Comparison of ENCODE assay signal across 8 cellular contexts in the genomic region with DNA sequence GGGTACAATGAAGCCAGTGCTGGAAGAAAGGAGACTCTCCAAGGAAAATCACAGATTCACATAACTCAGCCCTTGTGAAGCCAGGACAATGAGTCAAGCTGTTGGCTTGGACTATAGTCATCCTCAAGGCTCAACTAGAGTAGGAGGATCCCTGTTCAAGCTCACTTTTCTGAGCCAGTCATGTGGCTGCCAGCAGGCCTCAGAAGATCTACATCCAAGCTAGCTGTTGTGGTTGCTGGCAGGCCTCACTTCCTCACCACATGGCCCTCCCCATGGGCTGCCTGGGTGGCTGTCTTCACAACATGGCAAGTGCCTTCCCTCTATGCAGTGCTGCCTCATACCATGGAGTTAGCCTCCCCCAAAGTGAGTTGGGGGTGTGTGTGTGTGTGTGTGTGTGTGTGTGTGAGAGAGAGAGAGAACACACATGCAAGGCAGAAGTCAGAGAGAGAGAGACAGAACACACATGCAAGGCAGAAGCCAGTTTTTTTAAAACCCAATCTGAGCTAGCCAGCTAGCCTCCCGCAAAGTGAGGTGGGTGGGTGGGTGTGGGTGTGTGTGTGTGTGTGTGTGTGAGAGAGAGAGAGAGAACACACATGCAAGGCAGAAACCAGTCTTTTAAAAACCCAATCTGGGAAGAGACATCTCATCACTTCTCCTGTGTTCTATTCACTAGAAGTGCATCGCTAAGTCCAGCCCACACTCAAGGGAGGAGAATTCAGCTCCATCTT. TPM values are rescaled to one million over a fixed set of nuclear protein-coding genes. Genes with fewer than 3 reads are reported as not detected.
A peak's percentile ranks its signal among the peaks of the same experiment; 100 is the strongest.
DNase-seq lines count a peak whose midpoint lies in the region; ATAC-seq and TF ChIP-seq lines count a peak whose summit lies in the region.

No MANE protein-coding gene starts in this region.

- H3K4me3 ChIP-seq in BLaER1 treated with 17β-estradiol and CSF1 and Interleukin-3, amounts not matched to agents 10 nM and 100 nM, result no peak overlapping the region
- no peak overlapping the region for H3K4me3 ChIP-seq in breast epithelium

- H3K27me3 ChIP-seq in BLaER1 treated with 17β-estradiol and CSF1 and Interleukin-3, amounts not matched to agents 10 nM and 100 nM, result no peaks in the 10 kb centered on the region
- H3K27me3 ChIP-seq in breast epithelium, result no peaks in the 10 kb centered on the region

- no peaks in the 10 kb centered on the region for H4K20me1 ChIP-seq in BLaER1 treated with 17β-estradiol and CSF1 and Interleukin-3, amounts not matched to agents 10 nM and 100 nM

- in situ Hi-C loops in KBM-7 (cut with MboI; ENCODE audit: low pct_unique_long_range_greater_than_20kb, low sequenced_read_pairs), result no loop called here

- H3K9ac ChIP-seq in BLaER1 treated with 17β-estradiol and CSF1 and Interleukin-3, amounts not matched to agents 10 nM and 100 nM, result no peak overlapping the region; a peak in 1 of 22 replicates

- H3K9me3 ChIP-seq in BLaER1 treated with 17β-estradiol and CSF1 and Interleukin-3, amounts not matched to agents 10 nM and 100 nM (replicated peaks in 1 of 11), result peaks cover 0 to 9% (median 0%) of the 10 kb centered on the region in 11 experiments; a peak in 4 of 22 replicates
- no peaks in the 10 kb centered on the region for H3K9me3 ChIP-seq in breast epithelium

- ATAC-seq in GM21447 (IDR thresholded peaks at IDR 0.05; ENCODE audit: unreplicated experiment), result peak; percentile 97

- TF ChIP-seq POLR2A in breast epithelium (IDR thresholded peaks at IDR 0.05), result no peak

- DNase-seq in KBM-7, result peak; percentile 91
- DNase-seq in activated CD4-positive, CD25-positive, alpha-beta regulatory T cell (lab: John Stamatoyannopoulos, UW), result peak in 3 of 4 experiments; percentile 25 to 71 (median 58)
- DNase-seq in breast epithelium (ENCODE audit: low spot score in 2 of 2), result peak; percentile 67 to 88
- peak; percentile 21 for DNase-seq in left kidney (ENCODE audit: low read depth, low spot score)
- peak; percentile 28 to 68 (median 39) for DNase-seq in stimulated activated CD4-positive, alpha-beta T cell treated with anti-CD3 and anti-CD28 coated beads, TNF-alpha, amount 100 ng/mL, for 24 hours (ENCODE audit: low read depth in 3 of 3)
- DNase-seq in NCI-H1694 treated with DMSO at 0.1 percent for 48 hours (lab: John Stamatoyannopoulos, UW), result no peak

- TF ChIP-seq CTCF in breast epithelium (IDR thresholded peaks at IDR 0.05), result no peak

- H3K27ac ChIP-seq in BLaER1 treated with 17β-estradiol and CSF1 and Interleukin-3, amounts not matched to agents 10 nM and 100 nM, result peak overlapping the region in 9 of 11 experiments; percentile 0 to 67 (median 37); a peak in 11 of 22 replicates
- H3K27ac ChIP-seq in breast epithelium, result peak overlapping the region; percentile 40 to 75

- peak overlapping the region; percentile 13 to 66 (median 53) for H3K4me2 ChIP-seq in BLaER1 treated with 17β-estradiol and CSF1 and Interleukin-3, amounts not matched to agents 10 nM and 100 nM

- peaks cover 24 to 59% (median 32%) of the 10 kb centered on the region in 10 experiments for H3K4me1 ChIP-seq in BLaER1 treated with 17β-estradiol and CSF1 and Interleukin-3, amounts not matched to agents 10 nM and 100 nM
- no peaks in the 10 kb centered on the region for H3K4me1 ChIP-seq in breast epithelium

- peaks cover 0 to 17% (median 0%) of the 10 kb centered on the region in 11 experiments; a peak in 1 of 22 replicates for H3K36me3 ChIP-seq in BLaER1 treated with 17β-estradiol and CSF1 and Interleukin-3, amounts not matched to agents 10 nM and 100 nM
- no peaks in the 10 kb centered on the region for H3K36me3 ChIP-seq in breast epithelium

- intact Hi-C loops in breast epithelium (cut with DNase I; ENCODE audit: low total_unique reads), result no loop called here

RNA-seq across cellular contexts. Expression of a gene that starts 17.1 kb away (rescaled TPM):
- total RNA-seq in breast epithelium, result 10 to 100 TPM in 2 of 3 donors, 1 to 10 TPM in 1; 9.3 to 12.9 (median 11.5) TPM
